Comparison of ENCODE assay signal across 8 cellular contexts in genomic region chr1:220881918-220882891, GRCh38. TPM values are rescaled to one million over a fixed set of nuclear protein-coding genes. Genes with fewer than 3 reads are reported as not detected.
DNase-seq lines count a peak whose midpoint lies in the region; ATAC-seq and TF ChIP-seq lines count a peak whose summit lies in the region.

No MANE protein-coding gene starts in this region.

- no peak for TF ChIP-seq POLR2A in NB4 (IDR thresholded peaks at IDR 0.05; ENCODE audit: extremely low read depth, insufficient read length)

- CTCF ChIA-PET in HEK293T (lab: Yijun Ruan, JAX): interaction anchor here (0.8 kb wide), 1 partner anchor 48 kb away, joined by 3 read pairs; no protein-coding TSS in a partner anchor

- TF ChIP-seq CTCF in AG10803 (conservative IDR thresholded peaks at IDR 0.05; ENCODE audit: low read length) (no peak), NB4 (IDR thresholded peaks at IDR 0.05; ENCODE audit: low read depth, low read length) (peak; percentile 53), fibroblast of pulmonary artery (IDR thresholded peaks at IDR 0.05; ENCODE audit: low read length, missing control alignments) (no peak)

- peak overlapping the region in 6 of 8 donors; percentile 28 to 98 (median 74) for H3K4me3 Mint-ChIP-seq in naive B cell

- H3K27ac Mint-ChIP-seq in naive B cell: peak overlapping the region in 1 of 6 donors; percentile 73

- peaks cover 0 to 1% (median 0%) of the 10 kb centered on the region in 7 donors for H3K9me3 Mint-ChIP-seq in naive B cell

- H3K4me3 ChIP-seq in AG10803 (ENCODE audit: low read length): no peak overlapping the region
- peak overlapping the region; percentile 73 for H3K4me3 ChIP-seq in NB4 (ENCODE audit: low read depth, low read length)
- H3K4me3 ChIP-seq in fibroblast of pulmonary artery (replicated peaks; ENCODE audit: low read depth, low read length): peak overlapping the region; percentile 81

- POLR2A ChIA-PET in HEK293T (lab: Yijun Ruan, JAX): no interaction called here

- ATAC-seq in naive B cell (ENCODE audit: low read depth in 2 of 2): no peak
- no peak for ATAC-seq in HG03025 (IDR thresholded peaks at IDR 0.05; ENCODE audit: low FRiP score, unreplicated experiment)

- H3K27me3 Mint-ChIP-seq in naive B cell: peaks cover 28 to 77% (median 32%) of the 10 kb centered on the region in 3 donors

- peak; percentile 45 for DNase-seq in AG10803 (ENCODE audit: low read depth)
- DNase-seq in NB4 (ENCODE audit: low read depth): peak; percentile 89
- DNase-seq in fibroblast of pulmonary artery (ENCODE audit: low read depth): peak; percentile 80
- no peak for DNase-seq in naive B cell
- no peak for DNase-seq in NCI-H1105 treated with DMSO at 0.1 percent for 48 hours (lab: John Stamatoyannopoulos, UW)
- DNase-seq in HEK293T (ENCODE audit: extremely low spot score): no peak
- DNase-seq in superior temporal gyrus (ENCODE audit: extremely low spot score): no peak

- peaks cover 30 to 45% (median 40%) of the 10 kb centered on the region in 3 donors for H3K4me1 Mint-ChIP-seq in naive B cell

- H3K36me3 Mint-ChIP-seq in naive B cell: peaks cover 10 to 26% of the 10 kb centered on the region in 2 donors

TF ChIP-seq in HEK293T, 16 proteins besides CTCF, POLR2A, EP300 and RAD21:
- no peak for TF ChIP-seq HDGF (IDR thresholded peaks at IDR 0.05; ENCODE audit: borderline replicate concordance)
- TF ChIP-seq LEF1 (IDR thresholded peaks at IDR 0.05; ENCODE audit: borderline replicate concordance): no peak
- TF ChIP-seq FOXM1 (IDR thresholded peaks at IDR 0.05; ENCODE audit: borderline replicate concordance): no peak
- TF ChIP-seq NFRKB (IDR thresholded peaks at IDR 0.05): no peak
- no peak for TF ChIP-seq SUZ12 (IDR thresholded peaks at IDR 0.05)
- no peak for TF ChIP-seq SP1 (IDR thresholded peaks at IDR 0.05)
- TF ChIP-seq FOXA1 (IDR thresholded peaks at IDR 0.05): no peak
- no peak for TF ChIP-seq L3MBTL2 (conservative IDR thresholded peaks at IDR 0.05)
- TF ChIP-seq ARNT (IDR thresholded peaks at IDR 0.05): no peak
- TF ChIP-seq ELF4 (IDR thresholded peaks at IDR 0.05): no peak
- no peak for TF ChIP-seq BHLHE40 (IDR thresholded peaks at IDR 0.05; ENCODE audit: borderline replicate concordance)
- no peak for TF ChIP-seq CTBP1 (IDR thresholded peaks at IDR 0.05; ENCODE audit: borderline replicate concordance)

RNA-seq across cellular contexts. Expression of gene HLX, which starts 3.0 kb away (rescaled TPM):
- 1 to 10 TPM in 4 of 6 donors, under 1 TPM in 1, not detected in 1; 0.92 to 3.5 (median 2.7) TPM for polyA plus RNA-seq in naive B cell (ENCODE audit: low read depth in 6 of 6)

Comparison
In these comparisons a context has a peak if more than half of its experiments do, and no peak if none do; other contexts are left out.
1. DNase-seq: peak in AG10803 (single experiment), NB4 (single experiment) and fibroblast of pulmonary artery (single experiment); none in naive B cell (single experiment), NCI-H1105 treated with DMSO at 0.1 percent for 48 hours (single experiment), HEK293T (single experiment) and superior temporal gyrus (single experiment).